In the genomic region with DNA sequence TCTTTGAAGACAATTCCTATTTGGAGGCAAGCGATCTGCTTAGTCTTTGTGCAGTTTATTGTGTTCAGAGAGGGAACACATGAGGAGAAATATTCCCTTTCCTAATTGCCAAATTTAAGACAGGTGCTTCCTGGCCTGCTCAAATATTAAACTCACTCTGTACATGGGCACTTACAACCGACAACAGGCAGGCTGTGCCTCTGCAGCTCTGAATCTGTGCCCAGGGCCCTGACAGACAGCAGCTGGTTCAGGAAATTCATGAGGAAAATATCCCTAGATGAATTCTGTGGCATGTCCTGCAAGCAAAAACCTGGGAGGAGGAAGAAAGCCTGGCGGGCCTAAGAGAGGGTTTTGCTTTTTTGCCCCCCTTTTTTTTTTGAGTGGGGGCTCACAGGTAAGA, we compare ENCODE assay signal across 27 cellular contexts.
"Had no signal": no experiment of that assay in that cellular context is flagged by ENCODE, and none has a peak within 500 bp of the region (broad histone marks: within the 10 kb centered on the region; RNA-seq: fewer than 3 reads in every experiment).

No MANE protein-coding gene starts in this region.

- DNase-seq: activated CD4-positive, alpha-beta T cell treated with anti-CD3 and anti-CD28 coated beads for 48 hours; activated CD4-positive, alpha-beta T cell treated with anti-CD3 and anti-CD28 coated beads, Interleukin-2, amount 50 U/mL, for 48 hours; activated CD8-positive, alpha-beta memory T cell treated with anti-CD3 and anti-CD28 coated beads for 24 hours; activated effector memory CD4-positive, alpha-beta T cell treated with Interleukin-2 at 50 U/mL for 16 hours; activated naive CD4-positive, alpha-beta T cell treated with Interleukin-2 at 50 U/mL for 16 hours; anterior cingulate cortex; dermis blood vessel endothelial cell; effector CD4-positive, alpha-beta T cell; islet precursor cell; left ventricle myocardium inferior; naive thymus-derived CD4-positive, alpha-beta T cell; psoas muscle; sigmoid colon; stimulated activated CD4-positive, alpha-beta T cell treated with anti-CD3 and anti-CD28 coated beads, Interleukin-1b, Interleukin-23, amount 100 ng/mL, for 48 hours; stimulated activated CD4-positive, alpha-beta T cell treated with anti-CD3 and anti-CD28 coated beads, Interleukin-4, amount 100 ng/mL, for 4 hours; stimulated activated CD8-positive, alpha-beta memory T cell treated with anti-CD3 and anti-CD28 coated beads, Interleukin-4, amount 100 ng/mL, for 48 hours; stimulated activated naive CD8-positive, alpha-beta T cell treated with anti-CD3 and anti-CD28 coated beads, Interleukin-15, amount 100 ng/mL, for 72 hours; thyroid gland; upper lobe of left lung had no signal

- H3K4me1 ChIP-seq: gastroesophageal sphincter, left ventricle myocardium inferior, pancreas, psoas muscle, sigmoid colon, thyroid gland, upper lobe of left lung, vagina had no signal

- H3K4me1 Mint-ChIP-seq: naive thymus-derived CD4-positive, alpha-beta T cell; stimulated activated memory B cell treated with anti-CD40 and anti-IgM and Interleukin-4, amounts not matched to agents 10 μg/mL and 1 μg/mL and 100 μg/mL, for 72 hours; stimulated activated naive CD8-positive, alpha-beta T cell treated with anti-CD3 and anti-CD28 coated beads, Interleukin-15, amount 100 ng/mL, for 72 hours had no signal

- H3K36me3 ChIP-seq: gastroesophageal sphincter, left ventricle myocardium inferior, pancreas, sigmoid colon, thyroid gland, upper lobe of left lung, vagina had no signal

- H3K4me3 Mint-ChIP-seq: activated naive CD8-positive, alpha-beta T cell; naive thymus-derived CD4-positive, alpha-beta T cell; stimulated activated memory B cell treated with anti-CD40 and anti-IgM and Interleukin-4, amounts not matched to agents 10 μg/mL and 1 μg/mL and 100 μg/mL, for 72 hours; stimulated activated naive CD8-positive, alpha-beta T cell treated with anti-CD3 and anti-CD28 coated beads, Interleukin-15, amount 100 ng/mL, for 72 hours had no signal

- H2AFZ ChIP-seq: hepatocyte had no signal

- H3K27ac ChIP-seq: gastroesophageal sphincter, hepatocyte, left ventricle myocardium inferior, psoas muscle, sigmoid colon, thyroid gland, upper lobe of left lung, vagina had no signal

- H3K36me3 Mint-ChIP-seq: activated naive CD8-positive, alpha-beta T cell; stimulated activated memory B cell treated with anti-CD40 and anti-IgM and Interleukin-4, amounts not matched to agents 10 μg/mL and 1 μg/mL and 100 μg/mL, for 72 hours had no signal

- H3K27me3 ChIP-seq: gastroesophageal sphincter, pancreas, sigmoid colon, thyroid gland, upper lobe of left lung, vagina had no signal

- H3K4me3 ChIP-seq: gastroesophageal sphincter, hepatocyte, left ventricle myocardium inferior, lung, pancreas, psoas muscle, sigmoid colon, smooth muscle cell, thyroid gland, upper lobe of left lung, vagina had no signal

- ATAC-seq: gastroesophageal sphincter; naive thymus-derived CD4-positive, alpha-beta T cell; psoas muscle; stimulated activated memory B cell treated with anti-CD40 and anti-IgM and Interleukin-4, amounts not matched to agents 10 μg/mL and 1 μg/mL and 100 μg/mL, for 72 hours; stimulated activated naive CD8-positive, alpha-beta T cell treated with anti-CD3 and anti-CD28 coated beads, Interleukin-15, amount 100 ng/mL, for 72 hours had no signal

- H3K27ac Mint-ChIP-seq: activated naive CD8-positive, alpha-beta T cell; naive thymus-derived CD4-positive, alpha-beta T cell; stimulated activated memory B cell treated with anti-CD40 and anti-IgM and Interleukin-4, amounts not matched to agents 10 μg/mL and 1 μg/mL and 100 μg/mL, for 72 hours had no signal

- H3K9me3 ChIP-seq: pancreas, psoas muscle, sigmoid colon, thyroid gland, upper lobe of left lung, vagina had no signal

- H3K4me2 ChIP-seq: hepatocyte, smooth muscle cell had no signal

- H3K9me3 Mint-ChIP-seq: stimulated activated naive CD8-positive, alpha-beta T cell treated with anti-CD3 and anti-CD28 coated beads, Interleukin-15, amount 100 ng/mL, for 72 hours had no signal

- H3K79me2 ChIP-seq: hepatocyte had no signal
